11 cellular contexts compared by ENCODE assay signal in the genomic region with DNA sequence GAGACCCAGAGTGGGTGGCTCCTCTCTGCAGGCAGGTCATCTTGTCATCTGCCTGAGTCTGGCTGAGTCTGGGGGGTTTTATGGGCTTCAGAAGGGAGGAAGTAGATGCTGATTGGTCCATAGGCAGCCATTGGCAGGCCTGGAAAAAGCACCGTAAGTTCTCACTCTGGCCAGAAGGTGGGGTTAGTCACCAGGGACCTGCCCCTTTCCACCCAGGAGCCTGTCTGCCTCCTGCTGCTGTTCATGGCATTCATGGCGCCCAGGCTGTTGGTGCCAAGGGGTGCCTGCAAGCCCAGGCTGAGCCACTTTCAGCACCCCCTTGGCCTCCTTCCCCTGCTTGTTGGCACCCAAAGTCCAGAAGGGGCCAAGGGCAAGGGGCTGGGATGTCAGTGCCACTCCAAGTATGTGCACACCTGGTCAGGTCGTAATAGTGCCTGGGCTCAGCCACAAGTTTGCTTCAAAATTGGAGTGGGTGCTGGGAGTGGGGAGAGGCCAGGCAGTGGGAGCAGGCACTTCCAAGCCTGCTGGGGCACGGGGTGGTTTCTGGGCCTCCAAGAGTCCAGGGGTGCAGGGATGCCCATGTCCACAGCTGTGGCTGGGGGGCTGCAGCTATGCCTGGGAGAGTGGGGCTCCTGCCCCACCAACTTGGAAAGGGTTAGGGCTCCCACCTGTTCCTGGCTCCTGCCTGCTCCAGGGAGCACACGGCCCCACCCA.
A peak's percentile ranks its signal among the peaks of the same experiment; 100 is the strongest.
DNase-seq lines count a peak whose midpoint lies in the region; ATAC-seq, FAIRE-seq and TF ChIP-seq lines count a peak whose summit lies in the region.
"Had no signal": no experiment of that assay in that cellular context is flagged by ENCODE, and none has a peak within 500 bp of the region (broad histone marks: within the 10 kb centered on the region; RNA-seq: fewer than 3 reads in every experiment).

No MANE protein-coding gene starts in this region.

- H4K5ac ChIP-seq in H1 (ENCODE audit: insufficient read length, low read depth, low read length) = no peak overlapping the region

- no peak overlapping the region for H3K23ac ChIP-seq in H1 (ENCODE audit: insufficient read length)

- H2BK12ac ChIP-seq in H1 (ENCODE audit: low read depth, low read length) = no peak overlapping the region

- ATAC-seq in HG03457 (IDR thresholded peaks at IDR 0.05; ENCODE audit: unreplicated experiment) (no peak), HG02981 (IDR thresholded peaks at IDR 0.05; ENCODE audit: unreplicated experiment) (no peak)

- H3K23me2 ChIP-seq in H1 (ENCODE audit: low read depth, low read length) = no peaks in the 10 kb centered on the region

- TF ChIP-seq EP300 in H1 (IDR thresholded peaks at IDR 0.05; ENCODE audit: borderline replicate concordance in 1 of 2, low read depth in 2 of 2, low read length in 2 of 2) = no peak

- POLR2A ChIA-PET in H1 (lab: Charles Lee; ENCODE audit: partially characterized antibody) = no interaction called here

- no peaks in the 10 kb centered on the region for H3K79me1 ChIP-seq in H1 (ENCODE audit: low read depth, low read length)

- peak; percentile 56 for DNase-seq in Jurkat, Clone E6-1 (ENCODE audit: low read depth, low spot score)
- DNase-seq in H1 (ENCODE audit: low read depth in 1 of 2, low spot score in 2 of 2) = no peak
- DNase-seq in stimulated activated CD8-positive, alpha-beta memory T cell treated with anti-CD3 and anti-CD28 coated beads, Interleukin-4, amount 100 ng/mL, for 48 hours = peak; percentile 5
- no peak for DNase-seq in OCI-M1 (lab: John Stamatoyannopoulos, UW)
- DNase-seq: activated CD4-positive, alpha-beta memory T cell treated with anti-CD3 and anti-CD28 coated beads, Interleukin-2, amount 10 ng/mL, durations not matched to agents 7 days and 5 days; activated naive CD4-positive, alpha-beta T cell treated with anti-CD3 and anti-CD28 coated beads for 36 hours; NCI-H774 had no signal

- H3K27ac ChIP-seq in DOHH2 (ENCODE audit: low read depth, low read length) = no peak overlapping the region
- H3K27ac ChIP-seq in H1 (ENCODE audit: low read depth, low read length) = no peak overlapping the region

- H3K4me1 ChIP-seq in DOHH2 (ENCODE audit: control insufficient read depth, low read length) = peaks cover 21% of the 10 kb centered on the region
- H3K4me1 ChIP-seq in H1 (replicated peaks in 1 of 4; ENCODE audit: control insufficient read depth in 3 of 4, insufficient read depth in 4 of 4, low read length in 3 of 4) = no peaks in the 10 kb centered on the region

- no peak overlapping the region for H2BK120ac ChIP-seq in H1 (replicated peaks; ENCODE audit: low read depth, low read length)

- H2BK20ac ChIP-seq in H1 (ENCODE audit: low read length) = no peak overlapping the region

- TF ChIP-seq RAD21 in H1 (IDR thresholded peaks at IDR 0.05 in 1 of 2, conservative IDR thresholded peaks at IDR 0.05 in 1 of 2; ENCODE audit: low read depth in 2 of 2, low read length in 2 of 2) = peak; percentile 21 to 27; a peak in 3 of 4 replicates

- no peak overlapping the region for H3K18ac ChIP-seq in H1 (ENCODE audit: extremely low read depth, low read length)

- no peaks in the 10 kb centered on the region for H4K20me1 ChIP-seq in DOHH2 (ENCODE audit: control insufficient read depth, insufficient read depth, low read depth, low read length)
- H4K20me1 ChIP-seq in H1 (replicated peaks in 1 of 2; ENCODE audit: control insufficient read depth in 1 of 2, insufficient read depth in 2 of 2, low read length in 2 of 2) = no peaks in the 10 kb centered on the region

- no peak overlapping the region for H2BK5ac ChIP-seq in H1 (ENCODE audit: low read depth, low read length)

- H3K9ac ChIP-seq in H1 (replicated peaks in 1 of 4; ENCODE audit: extremely low read depth in 1 of 4, low read depth in 3 of 4, low read length in 3 of 4) = no peak overlapping the region

- FAIRE-seq in H1 (lab: Jason Lieb, UNC) = no peak
- FAIRE-seq: islet of Langerhans had no signal

- H2BK15ac ChIP-seq in H1 (ENCODE audit: low read length) = no peak overlapping the region

- WGBS in H1 (ENCODE audit: extremely low coverage in 1 of 2, insufficient coverage in 1 of 2, insufficient read length in 1 of 2, insufficient replicate concordance in 2 of 2, low coverage in 1 of 2, low lambda C conversion rate in 2 of 2, missing lambda C conversion rate in 1 of 2), 2 experiments = 92% methylated on average over 5 of the region's 5 CpGs; no CpG with 5 or more reads in 1 of the 2 experiments

- H3K9me3 ChIP-seq in DOHH2 (ENCODE audit: control insufficient read depth, insufficient read depth, low read length) (peaks cover 19% of the 10 kb centered on the region), H1 (ENCODE audit: insufficient read depth in 2 of 2, low read depth in 1 of 2, low read length in 1 of 2) (peaks cover 0 to 3% of the 10 kb centered on the region in 2 experiments; a peak in 1 of 4 replicates)

- H3K9me2 ChIP-seq in DOHH2 (replicated peaks; ENCODE audit: control insufficient read depth, low read length) = no peaks in the 10 kb centered on the region

- H3K14ac ChIP-seq in H1 (ENCODE audit: insufficient read length) = no peak overlapping the region

- no peak overlapping the region for H3K56ac ChIP-seq in H1 (replicated peaks; ENCODE audit: insufficient read length, low read depth, low read length)

- H3K36me3 ChIP-seq in DOHH2 (ENCODE audit: control insufficient read depth, low read length) = no peaks in the 10 kb centered on the region
- H3K36me3 ChIP-seq in H1 (ENCODE audit: control insufficient read depth in 2 of 4, insufficient read depth in 4 of 4, low read length in 3 of 4) = no peaks in the 10 kb centered on the region

- no peak for TF ChIP-seq POLR2A in H1 (IDR thresholded peaks at IDR 0.05; ENCODE audit: control extremely low read depth in 1 of 2, low read depth in 2 of 2, low read length in 2 of 2)

- H3F3A ChIP-seq in DOHH2 (ENCODE audit: control insufficient read depth, insufficient read depth) = no peaks in the 10 kb centered on the region

- H3K4me3 ChIP-seq in DOHH2 (ENCODE audit: low read length) = no peak overlapping the region
- H3K4me3 ChIP-seq in Jurkat, Clone E6-1 (ENCODE audit: low read length) = no peak overlapping the region
- H3K4me3 ChIP-seq in H1 (ENCODE audit: extremely low read depth in 1 of 4, insufficient read depth in 2 of 4, low read depth in 3 of 4, low read length in 4 of 4) = no peak overlapping the region

- H4K91ac ChIP-seq in H1 (replicated peaks; ENCODE audit: insufficient read length, low read length) = no peak overlapping the region

- CTCF ChIA-PET in H1 (lab: Charles Lee; ENCODE audit: partially characterized antibody) = interaction anchor here (0.7 to 9.2 kb wide), 6 partner anchors 11 to 81 kb away, joined by 3 to 73 read pairs (median 4); no protein-coding TSS in a partner anchor

- H2AFZ ChIP-seq in H1 (ENCODE audit: low read length) = no peak overlapping the region

- no peak overlapping the region for H3K4ac ChIP-seq in H1 (replicated peaks; ENCODE audit: insufficient read length, low read depth, low read length)

- H3K27me3 ChIP-seq in DOHH2 (ENCODE audit: control insufficient read depth, low read length) (no peaks in the 10 kb centered on the region), H1 (replicated peaks in 1 of 4; ENCODE audit: control insufficient read depth in 3 of 4, extremely low read depth in 1 of 4, insufficient read depth in 3 of 4, low read length in 3 of 4) (no peaks in the 10 kb centered on the region)

- H3K4me2 ChIP-seq in DOHH2 (ENCODE audit: low read length) (no peak overlapping the region), H1 (ENCODE audit: insufficient read depth in 1 of 2, low read depth in 2 of 2, low read length in 2 of 2) (no peak overlapping the region)

- no peak overlapping the region for H2AK5ac ChIP-seq in H1 (ENCODE audit: low read depth, low read length)

- TF ChIP-seq CTCF in DOHH2 (IDR thresholded peaks at IDR 0.05; ENCODE audit: low read depth, low read length, poor library complexity, severe bottlenecking) = peak; percentile 19
- peak in 2 of 3 experiments; percentile 17 to 43; a peak in 2 of 4 replicates for TF ChIP-seq CTCF in H1 (IDR thresholded peaks at IDR 0.05; ENCODE audit: control extremely low read depth in 1 of 3, insufficient read depth in 1 of 3, low read depth in 1 of 3, low read length in 3 of 3)

- no peak overlapping the region for H4K8ac ChIP-seq in H1 (ENCODE audit: extremely low read depth, insufficient read depth, low read length)

- H3K79me2 ChIP-seq in DOHH2 (ENCODE audit: control insufficient read depth, low read length) = no peaks in the 10 kb centered on the region
- no peaks in the 10 kb centered on the region for H3K79me2 ChIP-seq in H1 (ENCODE audit: control insufficient read depth in 1 of 2, insufficient read depth in 2 of 2, low read length in 2 of 2)

TF ChIP-seq in H1, 55 proteins besides CTCF, POLR2A, EP300 and RAD21:
- TF ChIP-seq CREB1 (IDR thresholded peaks at IDR 0.05) = no peak
- 0 out of 2 replicates have a peak, but pooled peaks have one; percentile 31 for TF ChIP-seq TBP (IDR thresholded peaks at IDR 0.05; ENCODE audit: low read depth, low read length)
- TF ChIP-seq YY1 (IDR thresholded peaks at IDR 0.05; ENCODE audit: low read depth, low read length) = 0 out of 2 replicates have a peak, but pooled peaks have one; percentile 19
- TF ChIP-seq JUND (IDR thresholded peaks at IDR 0.05; ENCODE audit: low read length) = no peak
- no peak for TF ChIP-seq SUZ12 (IDR thresholded peaks at IDR 0.05; ENCODE audit: low read length)
- TF ChIP-seq RXRA (IDR thresholded peaks at IDR 0.05; ENCODE audit: insufficient read depth, low read depth, low read length) = no peak

Comparison
In these comparisons a context has a peak if more than half of its experiments do, and no peak if none do; other contexts are left out.
1. DNase-seq: peak in Jurkat, Clone E6-1 (single experiment) and stimulated activated CD8-positive, alpha-beta memory T cell treated with anti-CD3 and anti-CD28 coated beads, Interleukin-4, amount 100 ng/mL, for 48 hours (single experiment); none in H1 (0 of 2) and OCI-M1 (single experiment).